1 cellular context compared by ENCODE assay signal in the genomic region with DNA sequence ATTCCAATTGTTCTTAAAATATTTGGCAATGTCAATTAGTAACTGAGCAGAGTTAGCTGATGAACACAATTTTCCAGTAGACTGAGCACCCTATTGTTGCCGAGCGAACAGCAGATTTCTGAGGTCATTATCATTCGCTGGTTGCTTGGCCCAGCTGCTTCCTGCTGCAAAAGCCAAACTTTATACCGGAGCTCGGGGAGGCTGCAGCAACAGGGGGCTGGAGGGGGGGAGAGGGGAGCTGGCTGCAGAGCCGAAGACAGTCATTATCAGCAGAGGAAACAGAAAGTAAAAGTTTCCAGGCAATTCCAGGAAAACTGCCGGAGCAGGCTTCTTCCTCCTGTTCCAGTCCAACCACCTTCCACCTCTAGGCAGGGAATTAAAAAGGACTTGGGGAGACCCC.
TF ChIP-seq lines count a peak whose summit lies in the region.

No MANE protein-coding gene starts in this region.

TF ChIP-seq in HepG2, 621 proteins besides CTCF, POLR2A, EP300 and RAD21 (continued from another document):
- TF ChIP-seq, protein P1, sequence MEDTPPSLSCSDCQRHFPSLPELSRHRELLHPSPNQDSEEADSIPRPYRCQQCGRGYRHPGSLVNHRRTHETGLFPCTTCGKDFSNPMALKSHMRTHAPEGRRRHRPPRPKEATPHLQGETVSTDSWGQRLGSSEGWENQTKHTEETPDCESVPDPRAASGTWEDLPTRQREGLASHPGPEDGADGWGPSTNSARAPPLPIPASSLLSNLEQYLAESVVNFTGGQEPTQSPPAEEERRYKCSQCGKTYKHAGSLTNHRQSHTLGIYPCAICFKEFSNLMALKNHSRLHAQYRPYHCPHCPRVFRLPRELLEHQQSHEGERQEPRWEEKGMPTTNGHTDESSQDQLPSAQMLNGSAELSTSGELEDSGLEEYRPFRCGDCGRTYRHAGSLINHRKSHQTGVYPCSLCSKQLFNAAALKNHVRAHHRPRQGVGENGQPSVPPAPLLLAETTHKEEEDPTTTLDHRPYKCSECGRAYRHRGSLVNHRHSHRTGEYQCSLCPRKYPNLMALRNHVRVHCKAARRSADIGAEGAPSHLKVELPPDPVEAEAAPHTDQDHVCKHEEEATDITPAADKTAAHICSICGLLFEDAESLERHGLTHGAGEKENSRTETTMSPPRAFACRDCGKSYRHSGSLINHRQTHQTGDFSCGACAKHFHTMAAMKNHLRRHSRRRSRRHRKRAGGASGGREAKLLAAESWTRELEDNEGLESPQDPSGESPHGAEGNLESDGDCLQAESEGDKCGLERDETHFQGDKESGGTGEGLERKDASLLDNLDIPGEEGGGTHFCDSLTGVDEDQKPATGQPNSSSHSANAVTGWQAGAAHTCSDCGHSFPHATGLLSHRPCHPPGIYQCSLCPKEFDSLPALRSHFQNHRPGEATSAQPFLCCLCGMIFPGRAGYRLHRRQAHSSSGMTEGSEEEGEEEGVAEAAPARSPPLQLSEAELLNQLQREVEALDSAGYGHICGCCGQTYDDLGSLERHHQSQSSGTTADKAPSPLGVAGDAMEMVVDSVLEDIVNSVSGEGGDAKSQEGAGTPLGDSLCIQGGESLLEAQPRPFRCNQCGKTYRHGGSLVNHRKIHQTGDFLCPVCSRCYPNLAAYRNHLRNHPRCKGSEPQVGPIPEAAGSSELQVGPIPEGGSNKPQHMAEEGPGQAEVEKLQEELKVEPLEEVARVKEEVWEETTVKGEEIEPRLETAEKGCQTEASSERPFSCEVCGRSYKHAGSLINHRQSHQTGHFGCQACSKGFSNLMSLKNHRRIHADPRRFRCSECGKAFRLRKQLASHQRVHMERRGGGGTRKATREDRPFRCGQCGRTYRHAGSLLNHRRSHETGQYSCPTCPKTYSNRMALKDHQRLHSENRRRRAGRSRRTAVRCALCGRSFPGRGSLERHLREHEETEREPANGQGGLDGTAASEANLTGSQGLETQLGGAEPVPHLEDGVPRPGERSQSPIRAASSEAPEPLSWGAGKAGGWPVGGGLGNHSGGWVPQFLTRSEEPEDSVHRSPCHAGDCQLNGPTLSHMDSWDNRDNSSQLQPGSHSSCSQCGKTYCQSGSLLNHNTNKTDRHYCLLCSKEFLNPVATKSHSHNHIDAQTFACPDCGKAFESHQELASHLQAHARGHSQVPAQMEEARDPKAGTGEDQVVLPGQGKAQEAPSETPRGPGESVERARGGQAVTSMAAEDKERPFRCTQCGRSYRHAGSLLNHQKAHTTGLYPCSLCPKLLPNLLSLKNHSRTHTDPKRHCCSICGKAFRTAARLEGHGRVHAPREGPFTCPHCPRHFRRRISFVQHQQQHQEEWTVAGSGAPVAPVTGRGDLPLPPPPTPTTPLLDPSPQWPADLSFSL (CRISPR knock-in tag; IDR thresholded peaks at IDR 0.05) = no peak
- TF ChIP-seq KMT2A (CRISPR knock-in tag; IDR thresholded peaks at IDR 0.05) (no peak), ZNF333 (CRISPR knock-in tag; IDR thresholded peaks at IDR 0.05; ENCODE audit: borderline replicate concordance) (no peak), TCF12 (IDR thresholded peaks at IDR 0.05) (no peak), TCF12 (CRISPR knock-in tag; IDR thresholded peaks at IDR 0.05) (no peak), SAFB2 (CRISPR knock-in tag; IDR thresholded peaks at IDR 0.05; ENCODE audit: borderline replicate concordance, low read depth) (no peak), MAFK (conservative IDR thresholded peaks at IDR 0.05 in 1 of 2, IDR thresholded peaks at IDR 0.05 in 1 of 2; ENCODE audit: low read length in 2 of 2) (no peak), ZNF770 (CRISPR knock-in tag; IDR thresholded peaks at IDR 0.05) (no peak), ZNF180 (CRISPR knock-in tag; IDR thresholded peaks at IDR 0.05; ENCODE audit: borderline replicate concordance, low read depth) (no peak), ZNF687 (CRISPR knock-in tag; IDR thresholded peaks at IDR 0.05) (no peak), SALL2 (CRISPR knock-in tag; IDR thresholded peaks at IDR 0.05) (no peak), POGK (CRISPR knock-in tag; conservative IDR thresholded peaks at IDR 0.05) (no peak), PAWR (CRISPR knock-in tag; IDR thresholded peaks at IDR 0.05; ENCODE audit: borderline replicate concordance) (no peak), FOXA3 (CRISPR knock-in tag; IDR thresholded peaks at IDR 0.05) (no peak), LCORL (IDR thresholded peaks at IDR 0.05) (no peak), LCORL (CRISPR knock-in tag; IDR thresholded peaks at IDR 0.05) (no peak)
- TF ChIP-seq, protein P2, sequence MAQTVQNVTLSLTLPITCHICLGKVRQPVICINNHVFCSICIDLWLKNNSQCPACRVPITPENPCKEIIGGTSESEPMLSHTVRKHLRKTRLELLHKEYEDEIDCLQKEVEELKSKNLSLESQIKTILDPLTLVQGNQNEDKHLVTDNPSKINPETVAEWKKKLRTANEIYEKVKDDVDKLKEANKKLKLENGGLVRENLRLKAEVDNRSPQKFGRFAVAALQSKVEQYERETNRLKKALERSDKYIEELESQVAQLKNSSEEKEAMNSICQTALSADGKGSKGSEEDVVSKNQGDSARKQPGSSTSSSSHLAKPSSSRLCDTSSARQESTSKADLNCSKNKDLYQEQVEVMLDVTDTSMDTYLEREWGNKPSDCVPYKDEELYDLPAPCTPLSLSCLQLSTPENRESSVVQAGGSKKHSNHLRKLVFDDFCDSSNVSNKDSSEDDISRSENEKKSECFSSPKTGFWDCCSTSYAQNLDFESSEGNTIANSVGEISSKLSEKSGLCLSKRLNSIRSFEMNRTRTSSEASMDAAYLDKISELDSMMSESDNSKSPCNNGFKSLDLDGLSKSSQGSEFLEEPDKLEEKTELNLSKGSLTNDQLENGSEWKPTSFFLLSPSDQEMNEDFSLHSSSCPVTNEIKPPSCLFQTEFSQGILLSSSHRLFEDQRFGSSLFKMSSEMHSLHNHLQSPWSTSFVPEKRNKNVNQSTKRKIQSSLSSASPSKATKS (CRISPR knock-in tag; IDR thresholded peaks at IDR 0.05) = no peak
